16 cellular contexts compared by ENCODE assay signal in genomic region chr1:214579183-214579582, GRCh38. TPM values are rescaled to one million over a fixed set of nuclear protein-coding genes. Genes with fewer than 3 reads are reported as not detected.
A peak's percentile ranks its signal among the peaks of the same experiment; 100 is the strongest.
DNase-seq lines count a peak whose midpoint lies in the region; ATAC-seq and TF ChIP-seq lines count a peak whose summit lies in the region.
"Had no signal": no experiment of that assay in that cellular context is flagged by ENCODE, and none has a peak within 500 bp of the region (broad histone marks: within the 10 kb centered on the region; RNA-seq: fewer than 3 reads in every experiment).

No MANE protein-coding gene starts in this region.

- no peak overlapping the region for H3K56ac ChIP-seq in IMR-90 (ENCODE audit: extremely low read depth, insufficient read depth, low read length)

- H2AK9ac ChIP-seq in IMR-90 (replicated peaks; ENCODE audit: low read depth, low read length, poor library complexity): no peak overlapping the region

- H3K4me1 ChIP-seq in IMR-90 (ENCODE audit: control insufficient read depth, insufficient read depth, low read length): peaks cover 2% of the 10 kb centered on the region; the same call in 1 of the 2 replicates

- no peak overlapping the region for H2BK120ac ChIP-seq in IMR-90 (ENCODE audit: low read depth, low read length)

- H4K5ac ChIP-seq in IMR-90 (ENCODE audit: low read depth, low read length): no peak overlapping the region

- no peak overlapping the region for H3K27ac ChIP-seq in IMR-90 (ENCODE audit: insufficient read depth, low read length)
- H3K27ac ChIP-seq: SK-N-MC had no signal

- dilution Hi-C loops in IMR-90 (cut with HindIII; ENCODE audit: low sequenced_read_pairs, unreplicated experiment): no loop called here

- H3K36me3 ChIP-seq in IMR-90 (ENCODE audit: control insufficient read depth, insufficient read depth, low read length): no peaks in the 10 kb centered on the region

- H3K79me1 ChIP-seq in IMR-90 (ENCODE audit: low read depth in 1 of 2, low read length in 2 of 2): no peaks in the 10 kb centered on the region

- in situ Hi-C loops in IMR-90 (cut with MboI; ENCODE audit: low sequenced_read_pairs): no loop called here

- TF ChIP-seq CTCF in IMR-90 (conservative IDR thresholded peaks at IDR 0.05; ENCODE audit: low read depth, low read length): no peak

- no peak overlapping the region for H3K23ac ChIP-seq in IMR-90 (ENCODE audit: low read depth, low read length)

- no peak overlapping the region for H2AFZ ChIP-seq in IMR-90 (replicated peaks; ENCODE audit: low read length, poor library complexity)
- H2AFZ ChIP-seq: GM23338 had no signal

- no peak overlapping the region for H3K18ac ChIP-seq in IMR-90 (ENCODE audit: low read depth, low read length)

- intact Hi-C loops in IMR-90 (cut with micrococcal nuclease): no loop called here

- peaks cover 14% of the 10 kb centered on the region in 2 donors for H3K9me3 Mint-ChIP-seq in stimulated activated naive B cell treated with anti-CD40 and anti-IgM and Interleukin-4, amounts not matched to agents 10 μg/mL and 1 μg/mL and 100 μg/mL, for 72 hours
- H3K9me3 Mint-ChIP-seq in naive thymus-derived CD8-positive, alpha-beta T cell: peaks cover 11 to 40% (median 20%) of the 10 kb centered on the region in 9 donors

- H2BK5ac ChIP-seq in IMR-90 (ENCODE audit: low read depth, low read length, poor library complexity, severe bottlenecking): no peak overlapping the region

- H3K14ac ChIP-seq in IMR-90 (replicated peaks; ENCODE audit: low read depth, low read length): no peak overlapping the region

- H3K9ac ChIP-seq in IMR-90 (ENCODE audit: low read depth, low read length): no peak overlapping the region

- H2AK5ac ChIP-seq in IMR-90 (ENCODE audit: low read depth, low read length): no peak overlapping the region

- H3K36me3 Mint-ChIP-seq in stimulated activated naive B cell treated with anti-CD40 and anti-IgM and Interleukin-4, amounts not matched to agents 10 μg/mL and 1 μg/mL and 100 μg/mL, for 72 hours: peaks cover 8 to 9% of the 10 kb centered on the region in 2 donors
- peaks cover 0 to 27% (median 15%) of the 10 kb centered on the region in 3 donors for H3K36me3 Mint-ChIP-seq in naive thymus-derived CD8-positive, alpha-beta T cell

- TF ChIP-seq POLR2A in IMR-90 (IDR thresholded peaks at IDR 0.05; ENCODE audit: low read depth, low read length): no peak

- H3K4me3 ChIP-seq in IMR-90 (ENCODE audit: insufficient read depth, low read depth, low read length): no peak overlapping the region
- H3K4me3 ChIP-seq: GM23338, SK-N-MC had no signal

- H4K20me1 ChIP-seq in IMR-90 (ENCODE audit: insufficient read depth, low read length): no peaks in the 10 kb centered on the region

- peaks cover 2% of the 10 kb centered on the region; the same call in 1 of the 2 replicates for H3K9me1 ChIP-seq in IMR-90 (ENCODE audit: insufficient read depth, low read length)

- H3K4me2 ChIP-seq in IMR-90 (ENCODE audit: low read depth, low read length): no peak overlapping the region
- H3K4me2 ChIP-seq: GM23338 had no signal

- H3K9me3 ChIP-seq in IMR-90 (ENCODE audit: control insufficient read depth, insufficient read depth, low read length): peaks cover 11% of the 10 kb centered on the region

- no peak overlapping the region for H4K8ac ChIP-seq in IMR-90 (ENCODE audit: low read depth in 2 of 2, low read length in 2 of 2)

- peaks cover 0 to 7% of the 10 kb centered on the region in 2 donors for H3K27me3 Mint-ChIP-seq in stimulated activated naive B cell treated with anti-CD40 and anti-IgM and Interleukin-4, amounts not matched to agents 10 μg/mL and 1 μg/mL and 100 μg/mL, for 72 hours
- H3K27me3 Mint-ChIP-seq in naive thymus-derived CD8-positive, alpha-beta T cell: peaks cover 0 to 8% (median 3%) of the 10 kb centered on the region in 5 donors

- peak overlapping the region; percentile 65; the same call in 1 of the 3 replicates for H2BK15ac ChIP-seq in IMR-90 (ENCODE audit: low read depth, low read length)

- no peak for TF ChIP-seq RAD21 in IMR-90 (IDR thresholded peaks at IDR 0.05; ENCODE audit: low read length)

- no peak overlapping the region for H4K91ac ChIP-seq in IMR-90 (ENCODE audit: insufficient read depth, low read depth, low read length)

- no peak overlapping the region for H3K4me3 Mint-ChIP-seq in stimulated activated naive B cell treated with anti-CD40 and anti-IgM and Interleukin-4, amounts not matched to agents 10 μg/mL and 1 μg/mL and 100 μg/mL, for 72 hours
- H3K4me3 Mint-ChIP-seq in naive thymus-derived CD8-positive, alpha-beta T cell: no peak overlapping the region
- H3K4me3 Mint-ChIP-seq: GM23338, T-helper 17 cell had no signal

- DNase-seq in IMR-90 (no peak), NAMALWA (ENCODE audit: low spot score) (peak; percentile 19), SKM-1 (lab: John Stamatoyannopoulos, UW; ENCODE audit: unreplicated experiment) (peak; percentile 78)
- DNase-seq in stimulated activated naive B cell treated with anti-CD40 and anti-IgM and Interleukin-4, amounts not matched to agents 10 μg/mL and 1 μg/mL and 100 μg/mL, for 72 hours: no peak
- DNase-seq in naive thymus-derived CD8-positive, alpha-beta T cell: no peak
- DNase-seq: C1 segment of cervical spinal cord, NCI-H1092 treated with DMSO at 0.1 percent for 48 hours, NCI-H1694, NCI-H446, NCI-H748 treated with DMSO at 0.1 percent for 48 hours, T-helper 17 cell had no signal

- CTCF ChIA-PET in IMR-90 (lab: Yijun Ruan, JAX): interaction anchor here (0.6 to 0.8 kb wide), 2 partner anchors 11 to 984 kb away, joined by 3 to 5 read pairs; no protein-coding TSS in a partner anchor

- POLR2A ChIA-PET in IMR-90 (lab: Charles Lee; ENCODE audit: unreplicated experiment): no interaction called here
- POLR2A ChIA-PET in naive thymus-derived CD8-positive, alpha-beta T cell (lab: Charles Lee): interaction anchor here (0.7 kb wide), 1 partner anchor 1528 kb away, joined by 5 read pairs; the partner anchor contains the start of gene RPS6KC1

- H3K27ac Mint-ChIP-seq in stimulated activated naive B cell treated with anti-CD40 and anti-IgM and Interleukin-4, amounts not matched to agents 10 μg/mL and 1 μg/mL and 100 μg/mL, for 72 hours: no peak overlapping the region
- no peak overlapping the region for H3K27ac Mint-ChIP-seq in naive thymus-derived CD8-positive, alpha-beta T cell
- H3K27ac Mint-ChIP-seq: GM23338, T-helper 17 cell had no signal

- BruUV-seq in IMR-90 (replicated peaks; lab: Mats Ljungman, UMichigan): no TSS peak

- peaks cover 2 to 5% of the 10 kb centered on the region in 2 donors for H3K4me1 Mint-ChIP-seq in stimulated activated naive B cell treated with anti-CD40 and anti-IgM and Interleukin-4, amounts not matched to agents 10 μg/mL and 1 μg/mL and 100 μg/mL, for 72 hours
- H3K4me1 Mint-ChIP-seq in naive thymus-derived CD8-positive, alpha-beta T cell: no peaks in the 10 kb centered on the region
- H3K4me1 Mint-ChIP-seq: T-helper 17 cell had no signal

- H3K4ac ChIP-seq in IMR-90 (ENCODE audit: low read depth, low read length): no peak overlapping the region

- H2BK20ac ChIP-seq in IMR-90 (ENCODE audit: low read depth, low read length): no peak overlapping the region

- ATAC-seq in IMR-90 (ENCODE audit: low read depth) (no peak), GM21717 (IDR thresholded peaks at IDR 0.05; ENCODE audit: unreplicated experiment) (no peak), GM19397 (IDR thresholded peaks at IDR 0.05; ENCODE audit: unreplicated experiment) (no peak)
- ATAC-seq in stimulated activated naive B cell treated with anti-CD40 and anti-IgM and Interleukin-4, amounts not matched to agents 10 μg/mL and 1 μg/mL and 100 μg/mL, for 72 hours (replicated peaks): peak; percentile 25 to 53
- no peak for ATAC-seq in naive thymus-derived CD8-positive, alpha-beta T cell
- ATAC-seq: GM23338, HepG2, T-helper 17 cell had no signal

- no peaks in the 10 kb centered on the region for H3K27me3 ChIP-seq in IMR-90 (ENCODE audit: control insufficient read depth, insufficient read depth, low read length)

TF ChIP-seq in IMR-90, 13 proteins besides CTCF, POLR2A, EP300 and RAD21:
- no peak for TF ChIP-seq SMC3 (IDR thresholded peaks at IDR 0.05; ENCODE audit: low read depth, low read length)
- TF ChIP-seq CHD1 (IDR thresholded peaks at IDR 0.05; ENCODE audit: low read depth, low read length): no peak
- no peak for TF ChIP-seq MAFK (IDR thresholded peaks at IDR 0.05; ENCODE audit: low read depth, low read length)
- TF ChIP-seq MXI1 (IDR thresholded peaks at IDR 0.05; ENCODE audit: borderline replicate concordance, low read depth, low read length): no peak
- TF ChIP-seq NFE2L2 (IDR thresholded peaks at IDR 0.05; ENCODE audit: low read depth, low read length): no peak
- no peak for TF ChIP-seq RFX5 (IDR thresholded peaks at IDR 0.05; ENCODE audit: low read depth, low read length)

RNA-seq across cellular contexts. Expression of gene CENPF, which starts 23.8 kb away (rescaled TPM):
- total RNA-seq in IMR-90 (2012; rRNA removed): 51.8 and 80.0 TPM in 2 replicates
- polyA plus RNA-seq in IMR-90 (2012; rRNA removed): 17.4 and 20.9 TPM in 2 replicates
- 1.3 and 2.8 TPM in 2 replicates for polyA plus RNA-seq in IMR-90 (2012; cell fraction: cytosol; rRNA removed)
- polyA plus RNA-seq in IMR-90 (2012; cell fraction: nucleus; rRNA removed; ENCODE audit: low replicate concordance): 1.9 and 10.4 TPM in 2 replicates
- total RNA-seq in naive thymus-derived CD8-positive, alpha-beta T cell: 1 to 10 TPM; 1.8 to 2.6 TPM
- polyA plus RNA-seq in naive thymus-derived CD8-positive, alpha-beta T cell: 1 to 10 TPM in 1 of 3 donors, under 1 TPM in 1, not detected in 1; 0.66 to 1.5 TPM

RNA-seq across cellular contexts. Expression of gene PTPN14, which starts 27.8 kb away (rescaled TPM):
- total RNA-seq in IMR-90 (2012; rRNA removed): 31.7 and 42.8 TPM in 2 replicates
- 21.5 and 21.8 TPM in 2 replicates for polyA plus RNA-seq in IMR-90 (2012; rRNA removed)
- polyA plus RNA-seq in IMR-90 (2012; cell fraction: cytosol; rRNA removed): 7.4 and 16.9 TPM in 2 replicates
- 21.6 and 26.1 TPM in 2 replicates for polyA plus RNA-seq in IMR-90 (2012; cell fraction: nucleus; rRNA removed; ENCODE audit: low replicate concordance)
- total RNA-seq in naive thymus-derived CD8-positive, alpha-beta T cell: under 1 TPM in 1 of 2 experiments, not detected in 1; 0.05 TPM
- polyA plus RNA-seq in naive thymus-derived CD8-positive, alpha-beta T cell: under 1 TPM; 0.01 to 0.04 (median 0.02) TPM

Comparison
In these comparisons a context has a peak if more than half of its experiments do, and no peak if none do; other contexts are left out.
1. ATAC-seq: peak in stimulated activated naive B cell treated with anti-CD40 and anti-IgM and Interleukin-4, amounts not matched to agents 10 μg/mL and 1 μg/mL and 100 μg/mL, for 72 hours (2 of 2); none in IMR-90 (single experiment), naive thymus-derived CD8-positive, alpha-beta T cell (0 of 2), GM21717 (single experiment) and GM19397 (single experiment).
2. DNase-seq: peak in NAMALWA (single experiment) and SKM-1 (single experiment); none in IMR-90 (single experiment), stimulated activated naive B cell treated with anti-CD40 and anti-IgM and Interleukin-4, amounts not matched to agents 10 μg/mL and 1 μg/mL and 100 μg/mL, for 72 hours (single experiment) and naive thymus-derived CD8-positive, alpha-beta T cell (0 of 10).
3. RNA of gene CENPF, which starts 23.8 kb away (total RNA-seq): 51.8 to 80.0 TPM in IMR-90; 1.8 to 2.6 TPM in naive thymus-derived CD8-positive, alpha-beta T cell; every median in the first group is over 10 times any median in the second.
4. RNA of gene PTPN14, which starts 27.8 kb away (total RNA-seq): 31.7 to 42.8 TPM in IMR-90; 0.05 TPM in naive thymus-derived CD8-positive, alpha-beta T cell; every median in the first group is over 10 times any median in the second.